1 cellular context compared by ENCODE assay signal in the genomic region with DNA sequence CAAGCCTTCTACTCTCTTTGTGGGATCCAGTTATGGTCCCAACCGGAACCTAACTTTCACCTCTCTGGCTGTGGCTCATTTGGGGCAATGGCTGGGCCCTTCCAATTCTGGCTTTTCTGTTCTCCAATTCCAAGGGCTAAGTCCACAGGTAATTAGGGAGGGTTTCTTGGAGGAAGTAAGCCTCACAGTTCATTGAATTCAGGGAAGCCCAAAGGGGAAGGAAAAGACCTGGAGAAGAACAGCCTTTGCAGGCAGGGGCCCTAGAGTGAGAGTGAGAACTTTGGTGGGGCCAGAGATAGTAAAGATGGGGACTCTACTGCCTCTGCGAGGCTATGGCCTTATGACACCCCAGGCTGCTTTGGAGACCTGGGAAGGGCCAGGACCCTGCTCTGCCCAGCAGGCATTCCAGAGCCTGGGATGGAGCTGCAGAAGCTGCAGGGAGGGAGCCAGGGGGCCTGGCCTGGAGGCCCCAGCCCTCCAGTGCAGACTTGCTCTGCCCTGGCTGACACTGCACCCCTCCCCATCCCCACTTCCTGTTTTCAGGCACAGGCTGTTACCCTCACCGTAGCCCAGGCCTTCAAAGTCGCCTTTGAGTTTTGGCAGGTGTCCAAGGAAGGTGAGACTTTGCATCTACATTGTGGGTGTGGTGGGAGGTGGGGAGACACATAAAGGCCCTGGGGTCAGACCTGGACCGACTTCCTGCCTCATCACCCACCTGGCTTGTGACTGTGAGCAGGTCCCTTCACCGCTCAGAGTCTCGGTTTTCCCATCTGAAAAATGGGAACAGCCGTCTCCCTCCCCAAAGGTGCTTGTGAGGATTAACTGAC.
TF ChIP-seq lines count a peak whose summit lies in the region.

No MANE protein-coding gene starts in this region.

TF ChIP-seq in HepG2, 621 proteins besides CTCF, POLR2A, EP300 and RAD21 (continued from another document):
- TF ChIP-seq, protein P1, sequence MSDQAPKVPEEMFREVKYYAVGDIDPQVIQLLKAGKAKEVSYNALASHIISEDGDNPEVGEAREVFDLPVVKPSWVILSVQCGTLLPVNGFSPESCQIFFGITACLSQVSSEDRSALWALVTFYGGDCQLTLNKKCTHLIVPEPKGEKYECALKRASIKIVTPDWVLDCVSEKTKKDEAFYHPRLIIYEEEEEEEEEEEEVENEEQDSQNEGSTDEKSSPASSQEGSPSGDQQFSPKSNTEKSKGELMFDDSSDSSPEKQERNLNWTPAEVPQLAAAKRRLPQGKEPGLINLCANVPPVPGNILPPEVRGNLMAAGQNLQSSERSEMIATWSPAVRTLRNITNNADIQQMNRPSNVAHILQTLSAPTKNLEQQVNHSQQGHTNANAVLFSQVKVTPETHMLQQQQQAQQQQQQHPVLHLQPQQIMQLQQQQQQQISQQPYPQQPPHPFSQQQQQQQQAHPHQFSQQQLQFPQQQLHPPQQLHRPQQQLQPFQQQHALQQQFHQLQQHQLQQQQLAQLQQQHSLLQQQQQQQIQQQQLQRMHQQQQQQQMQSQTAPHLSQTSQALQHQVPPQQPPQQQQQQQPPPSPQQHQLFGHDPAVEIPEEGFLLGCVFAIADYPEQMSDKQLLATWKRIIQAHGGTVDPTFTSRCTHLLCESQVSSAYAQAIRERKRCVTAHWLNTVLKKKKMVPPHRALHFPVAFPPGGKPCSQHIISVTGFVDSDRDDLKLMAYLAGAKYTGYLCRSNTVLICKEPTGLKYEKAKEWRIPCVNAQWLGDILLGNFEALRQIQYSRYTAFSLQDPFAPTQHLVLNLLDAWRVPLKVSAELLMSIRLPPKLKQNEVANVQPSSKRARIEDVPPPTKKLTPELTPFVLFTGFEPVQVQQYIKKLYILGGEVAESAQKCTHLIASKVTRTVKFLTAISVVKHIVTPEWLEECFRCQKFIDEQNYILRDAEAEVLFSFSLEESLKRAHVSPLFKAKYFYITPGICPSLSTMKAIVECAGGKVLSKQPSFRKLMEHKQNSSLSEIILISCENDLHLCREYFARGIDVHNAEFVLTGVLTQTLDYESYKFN (CRISPR knock-in tag; conservative IDR thresholded peaks at IDR 0.05): 0 out of 2 replicates have a peak, but pooled peaks have one; percentile 13
- TF ChIP-seq, protein P2, sequence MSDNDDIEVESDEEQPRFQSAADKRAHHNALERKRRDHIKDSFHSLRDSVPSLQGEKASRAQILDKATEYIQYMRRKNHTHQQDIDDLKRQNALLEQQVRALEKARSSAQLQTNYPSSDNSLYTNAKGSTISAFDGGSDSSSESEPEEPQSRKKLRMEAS (IDR thresholded peaks at IDR 0.05): peak; percentile 18; the same call in 1 of the 2 replicates
- TF ChIP-seq, protein P3, sequence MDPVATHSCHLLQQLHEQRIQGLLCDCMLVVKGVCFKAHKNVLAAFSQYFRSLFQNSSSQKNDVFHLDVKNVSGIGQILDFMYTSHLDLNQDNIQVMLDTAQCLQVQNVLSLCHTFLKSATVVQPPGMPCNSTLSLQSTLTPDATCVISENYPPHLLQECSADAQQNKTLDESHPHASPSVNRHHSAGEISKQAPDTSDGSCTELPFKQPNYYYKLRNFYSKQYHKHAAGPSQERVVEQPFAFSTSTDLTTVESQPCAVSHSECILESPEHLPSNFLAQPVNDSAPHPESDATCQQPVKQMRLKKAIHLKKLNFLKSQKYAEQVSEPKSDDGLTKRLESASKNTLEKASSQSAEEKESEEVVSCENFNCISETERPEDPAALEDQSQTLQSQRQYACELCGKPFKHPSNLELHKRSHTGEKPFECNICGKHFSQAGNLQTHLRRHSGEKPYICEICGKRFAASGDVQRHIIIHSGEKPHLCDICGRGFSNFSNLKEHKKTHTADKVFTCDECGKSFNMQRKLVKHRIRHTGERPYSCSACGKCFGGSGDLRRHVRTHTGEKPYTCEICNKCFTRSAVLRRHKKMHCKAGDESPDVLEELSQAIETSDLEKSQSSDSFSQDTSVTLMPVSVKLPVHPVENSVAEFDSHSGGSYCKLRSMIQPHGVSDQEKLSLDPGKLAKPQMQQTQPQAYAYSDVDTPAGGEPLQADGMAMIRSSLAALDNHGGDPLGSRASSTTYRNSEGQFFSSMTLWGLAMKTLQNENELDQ (CRISPR knock-in tag; IDR thresholded peaks at IDR 0.05; ENCODE audit: borderline replicate concordance): no peak
- no peak for TF ChIP-seq GZF1 (CRISPR knock-in tag; IDR thresholded peaks at IDR 0.05)
- no peak for TF ChIP-seq NR2F6 (IDR thresholded peaks at IDR 0.05)
- peak; percentile 22; the same call in 1 of the 2 replicates for TF ChIP-seq NR2F6 (CRISPR knock-in tag; IDR thresholded peaks at IDR 0.05)
- peak; percentile 52; the same call in 1 of the 2 replicates for TF ChIP-seq ETV5 (CRISPR knock-in tag; IDR thresholded peaks at IDR 0.05; ENCODE audit: borderline replicate concordance)
- TF ChIP-seq ZFX (CRISPR knock-in tag; IDR thresholded peaks at IDR 0.05; ENCODE audit: low read depth): peak; percentile 27; the same call in 1 of the 2 replicates
- TF ChIP-seq RELA (CRISPR knock-in tag; IDR thresholded peaks at IDR 0.05): no peak
- TF ChIP-seq, protein P4, sequence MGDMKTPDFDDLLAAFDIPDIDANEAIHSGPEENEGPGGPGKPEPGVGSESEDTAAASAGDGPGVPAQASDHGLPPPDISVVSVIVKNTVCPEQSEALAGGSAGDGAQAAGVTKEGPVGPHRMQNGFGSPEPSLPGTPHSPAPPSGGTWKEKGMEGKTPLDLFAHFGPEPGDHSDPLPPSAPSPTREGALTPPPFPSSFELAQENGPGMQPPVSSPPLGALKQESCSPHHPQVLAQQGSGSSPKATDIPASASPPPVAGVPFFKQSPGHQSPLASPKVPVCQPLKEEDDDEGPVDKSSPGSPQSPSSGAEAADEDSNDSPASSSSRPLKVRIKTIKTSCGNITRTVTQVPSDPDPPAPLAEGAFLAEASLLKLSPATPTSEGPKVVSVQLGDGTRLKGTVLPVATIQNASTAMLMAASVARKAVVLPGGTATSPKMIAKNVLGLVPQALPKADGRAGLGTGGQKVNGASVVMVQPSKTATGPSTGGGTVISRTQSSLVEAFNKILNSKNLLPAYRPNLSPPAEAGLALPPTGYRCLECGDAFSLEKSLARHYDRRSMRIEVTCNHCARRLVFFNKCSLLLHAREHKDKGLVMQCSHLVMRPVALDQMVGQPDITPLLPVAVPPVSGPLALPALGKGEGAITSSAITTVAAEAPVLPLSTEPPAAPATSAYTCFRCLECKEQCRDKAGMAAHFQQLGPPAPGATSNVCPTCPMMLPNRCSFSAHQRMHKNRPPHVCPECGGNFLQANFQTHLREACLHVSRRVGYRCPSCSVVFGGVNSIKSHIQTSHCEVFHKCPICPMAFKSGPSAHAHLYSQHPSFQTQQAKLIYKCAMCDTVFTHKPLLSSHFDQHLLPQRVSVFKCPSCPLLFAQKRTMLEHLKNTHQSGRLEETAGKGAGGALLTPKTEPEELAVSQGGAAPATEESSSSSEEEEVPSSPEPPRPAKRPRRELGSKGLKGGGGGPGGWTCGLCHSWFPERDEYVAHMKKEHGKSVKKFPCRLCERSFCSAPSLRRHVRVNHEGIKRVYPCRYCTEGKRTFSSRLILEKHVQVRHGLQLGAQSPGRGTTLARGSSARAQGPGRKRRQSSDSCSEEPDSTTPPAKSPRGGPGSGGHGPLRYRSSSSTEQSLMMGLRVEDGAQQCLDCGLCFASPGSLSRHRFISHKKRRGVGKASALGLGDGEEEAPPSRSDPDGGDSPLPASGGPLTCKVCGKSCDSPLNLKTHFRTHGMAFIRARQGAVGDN (CRISPR knock-in tag; IDR thresholded peaks at IDR 0.05): peak; percentile 36; the same call in 1 of the 2 replicates
- TF ChIP-seq KDM1A (CRISPR knock-in tag; IDR thresholded peaks at IDR 0.05): 0 out of 2 replicates have a peak, but pooled peaks have one; percentile 51
- no peak for TF ChIP-seq GABPA (IDR thresholded peaks at IDR 0.05; ENCODE audit: low read depth, low read length)
- peak; percentile 51 for TF ChIP-seq GABPA (CRISPR knock-in tag; IDR thresholded peaks at IDR 0.05; ENCODE audit: low read depth)
- TF ChIP-seq ZMYM3 (CRISPR knock-in tag; IDR thresholded peaks at IDR 0.05): peak; percentile 80
- peak; percentile 93 for TF ChIP-seq ZNF629 (CRISPR knock-in tag; conservative IDR thresholded peaks at IDR 0.05)
- TF ChIP-seq CHD4 (IDR thresholded peaks at IDR 0.05; ENCODE audit: borderline replicate concordance, low read length): peak; percentile 37; the same call in 1 of the 2 replicates
- TF ChIP-seq ELF1 (CRISPR knock-in tag; IDR thresholded peaks at IDR 0.05): peak; percentile 59; the same call in 1 of the 2 replicates
TF ChIP-seq in HepG2: peak in this region for 13.
